Comparison of ENCODE assay signal across 8 cellular contexts in genomic region chr19:29812881-29813275, GRCh38. TPM values are rescaled to one million over a fixed set of nuclear protein-coding genes. Genes with fewer than 3 reads are reported as not detected.
A peak's percentile ranks its signal among the peaks of the same experiment; 100 is the strongest.
DNase-seq lines count a peak whose midpoint lies in the region; ATAC-seq and TF ChIP-seq lines count a peak whose summit lies in the region.

No MANE protein-coding gene starts in this region.

- intact Hi-C loops in colonic mucosa (cut with DNase I), result loop anchor here (5.0 kb wide), 1 partner anchor 34 kb away; no protein-coding TSS in a partner anchor

- H3K27me3 ChIP-seq in CD4-positive, CD25-positive, alpha-beta regulatory T cell (ENCODE audit: control insufficient read depth, insufficient read depth, low read length), result no peaks in the 10 kb centered on the region
- H3K27me3 ChIP-seq in Loucy (ENCODE audit: insufficient read depth, low read length, poor library complexity, severe bottlenecking) (no peaks in the 10 kb centered on the region), colonic mucosa (no peaks in the 10 kb centered on the region)

- peak overlapping the region; percentile 44 for H3K4me3 ChIP-seq in CD4-positive, CD25-positive, alpha-beta regulatory T cell (ENCODE audit: low read depth, low read length)
- H3K4me3 ChIP-seq in Loucy (ENCODE audit: low read length, poor library complexity, severe bottlenecking) (peak overlapping the region; percentile 63), colonic mucosa (peak overlapping the region; percentile 45)

- no peaks in the 10 kb centered on the region for H4K20me1 ChIP-seq in Loucy (ENCODE audit: insufficient read depth, low read length, poor library complexity, severe bottlenecking)

- H3K4me1 ChIP-seq in CD4-positive, CD25-positive, alpha-beta regulatory T cell (ENCODE audit: control insufficient read depth, insufficient read depth, low read length, poor library complexity, severe bottlenecking), result peaks cover 9% of the 10 kb centered on the region
- H3K4me1 ChIP-seq in Loucy (ENCODE audit: insufficient read depth, low read length, poor library complexity, severe bottlenecking), result peaks cover 25% of the 10 kb centered on the region
- no peaks in the 10 kb centered on the region for H3K4me1 ChIP-seq in colonic mucosa

- peak overlapping the region; percentile 73 for H3K4me2 ChIP-seq in Loucy (ENCODE audit: low read depth, low read length, poor library complexity, severe bottlenecking)

- H3K9me3 ChIP-seq in CD4-positive, CD25-positive, alpha-beta regulatory T cell (ENCODE audit: control insufficient read depth in 2 of 2, low read length in 2 of 2), result no peaks in the 10 kb centered on the region
- H3K9me3 ChIP-seq in Loucy (ENCODE audit: insufficient read depth, low read depth, low read length) (no peaks in the 10 kb centered on the region), colonic mucosa (no peaks in the 10 kb centered on the region)

- no peak for ATAC-seq in CD4-positive, CD25-positive, alpha-beta regulatory T cell (ENCODE audit: low read depth in 2 of 2)

- no peak for DNase-seq in CD4-positive, CD25-positive, alpha-beta regulatory T cell
- no peak for DNase-seq in colonic mucosa
- no peak for DNase-seq in GF-D8 (lab: John Stamatoyannopoulos, UW)
- no peak for DNase-seq in NCI-H1092 treated with DMSO at 0.1 percent for 48 hours (lab: John Stamatoyannopoulos, UW)
- no peak for DNase-seq in glomerular visceral epithelial cell (ENCODE audit: extremely low spot score)
- no peak for DNase-seq in SKM-1 (lab: John Stamatoyannopoulos, UW; ENCODE audit: unreplicated experiment)

- peaks cover 6% of the 10 kb centered on the region for H3K36me3 Mint-ChIP-seq in CD4-positive, CD25-positive, alpha-beta regulatory T cell
- peaks cover 7% of the 10 kb centered on the region for H3K36me3 Mint-ChIP-seq in nephron (ENCODE audit: low read depth)

- H2AFZ ChIP-seq in Loucy (ENCODE audit: low read length), result no peak overlapping the region

- no peaks in the 10 kb centered on the region for H3K9me2 ChIP-seq in Loucy (replicated peaks; ENCODE audit: low read depth, low read length)

- H3F3A ChIP-seq in Loucy (ENCODE audit: low read depth), result no peaks in the 10 kb centered on the region; the same call in 1 of the 2 replicates

- peak overlapping the region; percentile 92 to 98 (median 96) for H3K4me3 Mint-ChIP-seq in CD4-positive, CD25-positive, alpha-beta regulatory T cell
- peak overlapping the region; percentile 90 to 96 (median 91) for H3K4me3 Mint-ChIP-seq in nephron

- H3K27ac Mint-ChIP-seq in CD4-positive, CD25-positive, alpha-beta regulatory T cell, result peak overlapping the region; percentile 91 to 93 (median 92)
- H3K27ac Mint-ChIP-seq in nephron, result peak overlapping the region in 1 of 3 experiments; percentile 81

- H3K4me1 Mint-ChIP-seq in CD4-positive, CD25-positive, alpha-beta regulatory T cell, result peaks cover 6 to 25% (median 15%) of the 10 kb centered on the region in 4 donors
- H3K4me1 Mint-ChIP-seq in nephron, result peaks cover 23% of the 10 kb centered on the region

- peaks cover 5% of the 10 kb centered on the region for H3K27me3 Mint-ChIP-seq in CD4-positive, CD25-positive, alpha-beta regulatory T cell
- peaks cover 4% of the 10 kb centered on the region for H3K27me3 Mint-ChIP-seq in nephron (ENCODE audit: low read depth)

- no peak overlapping the region for H3K27ac ChIP-seq in CD4-positive, CD25-positive, alpha-beta regulatory T cell (ENCODE audit: insufficient read depth, low read length, poor library complexity, severe bottlenecking)
- no peak overlapping the region for H3K27ac ChIP-seq in colonic mucosa

- peaks cover 5% of the 10 kb centered on the region for H3K36me3 ChIP-seq in CD4-positive, CD25-positive, alpha-beta regulatory T cell (ENCODE audit: control insufficient read depth, insufficient read depth, low read length)
- H3K36me3 ChIP-seq in Loucy (ENCODE audit: insufficient read depth, low read length) (no peaks in the 10 kb centered on the region), colonic mucosa (no peaks in the 10 kb centered on the region)

- no peak for TF ChIP-seq CTCF in Loucy (conservative IDR thresholded peaks at IDR 0.05; ENCODE audit: low read length)
- no peak for TF ChIP-seq CTCF in colonic mucosa (IDR thresholded peaks at IDR 0.05)
- TF ChIP-seq CTCF in nephron (IDR thresholded peaks at IDR 0.05; ENCODE audit: unreplicated experiment in 3 of 3), result no peak

- H3K9ac ChIP-seq in Loucy (ENCODE audit: low read depth, low read length, poor library complexity, severe bottlenecking) (peak overlapping the region; percentile 24), colonic mucosa (ENCODE audit: low read depth in 2 of 2, low read length in 2 of 2) (no peak overlapping the region)

- H3K79me2 ChIP-seq in Loucy (ENCODE audit: insufficient read depth, low read length), result no peaks in the 10 kb centered on the region

- peaks cover 0 to 2% (median 0%) of the 10 kb centered on the region in 7 donors for H3K9me3 Mint-ChIP-seq in CD4-positive, CD25-positive, alpha-beta regulatory T cell
- H3K9me3 Mint-ChIP-seq in nephron, result no peaks in the 10 kb centered on the region

RNA-seq across cellular contexts. Expression of gene CCNE1, which starts 1.1 kb away (rescaled TPM):
- total RNA-seq in CD4-positive, CD25-positive, alpha-beta regulatory T cell, result 18.5 TPM
- 1 to 10 TPM in 3 of 4 donors, under 1 TPM in 1; 0.88 to 4.7 (median 2.7) TPM for polyA plus RNA-seq in CD4-positive, CD25-positive, alpha-beta regulatory T cell
- 10 to 100 TPM in 1 of 2 donors, 1 to 10 TPM in 1; 5.1 to 10.6 TPM for total RNA-seq in colonic mucosa
